Comparison of ENCODE assay signal across 9 cellular contexts in genomic region chr12:92506460-92506859, GRCh38.
DNase-seq lines count a peak whose midpoint lies in the region; ATAC-seq and TF ChIP-seq lines count a peak whose summit lies in the region.
"Had no signal": no experiment of that assay in that cellular context is flagged by ENCODE, and none has a peak within 500 bp of the region (broad histone marks: within the 10 kb centered on the region; RNA-seq: fewer than 3 reads in every experiment).

No MANE protein-coding gene starts in this region.

- H3K4me3 ChIP-seq in DND-41 (ENCODE audit: low read depth in 1 of 2, low read length in 2 of 2) (no peak overlapping the region), duodenal mucosa (ENCODE audit: low read depth in 1 of 2, low read length in 2 of 2) (no peak overlapping the region), SK-N-SH (ENCODE audit: low read depth in 2 of 2, low read length in 1 of 2) (no peak overlapping the region)

- H3K27ac Mint-ChIP-seq in nephron progenitor cell: peak overlapping the region; percentile 20

- H3K79me2 ChIP-seq in DND-41 (ENCODE audit: insufficient read depth, low read length) (no peaks in the 10 kb centered on the region), SK-N-SH (ENCODE audit: insufficient read depth) (no peaks in the 10 kb centered on the region)

- H3K27me3 Mint-ChIP-seq in nephron progenitor cell (ENCODE audit: low read depth, poor library complexity): peaks cover 4% of the 10 kb centered on the region
- H3K27me3 Mint-ChIP-seq: activated naive CD8-positive, alpha-beta T cell treated with anti-CD3 and anti-CD28 coated beads, Interleukin-2, amount 10 ng/mL, durations not matched to agents 7 days and 5 days had no signal

- H3K4me1 Mint-ChIP-seq in nephron progenitor cell: peaks cover 57% of the 10 kb centered on the region

- POLR2A ChIA-PET in SK-N-SH (lab: Yijun Ruan, JAX): no interaction called here

- no peak for TF ChIP-seq RAD21 in SK-N-SH (IDR thresholded peaks at IDR 0.05; ENCODE audit: low read length)

- H3K27me3 ChIP-seq in DND-41 (ENCODE audit: insufficient read depth, low read length, poor library complexity) (no peaks in the 10 kb centered on the region), duodenal mucosa (ENCODE audit: control insufficient read depth in 1 of 2, insufficient read depth in 2 of 2, low read length in 2 of 2) (no peaks in the 10 kb centered on the region), SK-N-SH (ENCODE audit: insufficient read depth) (no peaks in the 10 kb centered on the region; the same call in 1 of the 2 replicates)

- H2AFZ ChIP-seq in DND-41 (ENCODE audit: low read depth, low read length) (peak overlapping the region; percentile 93), SK-N-SH (ENCODE audit: low read depth) (no peak overlapping the region)

- H3K4me3 Mint-ChIP-seq in nephron progenitor cell: peak overlapping the region; percentile 8

- DNase-seq in DND-41 (no peak), NCI-H2227 treated with DMSO at 0.1 percent for 48 hours (lab: John Stamatoyannopoulos, UW) (peak; percentile 41), nephron progenitor cell (no peak), NAMALWA (ENCODE audit: low spot score) (no peak), SK-N-SH (no peak), NCI-H1048 (lab: John Stamatoyannopoulos, UW) (no peak)
- DNase-seq: activated naive CD8-positive, alpha-beta T cell treated with anti-CD3 and anti-CD28 coated beads, Interleukin-2, amount 10 ng/mL, durations not matched to agents 7 days and 5 days had no signal

- 31% methylated on average over 2 of the region's 2 CpGs for WGBS in SK-N-SH (ENCODE audit: low lambda C conversion rate)

- H4K20me1 ChIP-seq in DND-41 (ENCODE audit: insufficient read depth, low read length) (no peaks in the 10 kb centered on the region), SK-N-SH (ENCODE audit: insufficient read depth) (no peaks in the 10 kb centered on the region)

- TF ChIP-seq EP300 in SK-N-SH (IDR thresholded peaks at IDR 0.05; ENCODE audit: borderline replicate concordance in 1 of 2, low read depth in 1 of 2, low read length in 1 of 2): no peak

- H3K9me2 ChIP-seq in SK-N-SH: no peaks in the 10 kb centered on the region

- TF ChIP-seq CTCF in DND-41 (IDR thresholded peaks at IDR 0.05; ENCODE audit: borderline replicate concordance, extremely low read depth, low read length, poor library complexity, severe bottlenecking) (peak; percentile 9), nephron progenitor cell (IDR thresholded peaks at IDR 0.05) (no peak), SK-N-SH (IDR thresholded peaks at IDR 0.05) (no peak)

- no peaks in the 10 kb centered on the region for H3K36me3 Mint-ChIP-seq in nephron progenitor cell (ENCODE audit: low read depth)

- no peaks in the 10 kb centered on the region for H3K9me3 Mint-ChIP-seq in nephron progenitor cell

- H3K9ac ChIP-seq in DND-41 (ENCODE audit: low read depth, low read length) (no peak overlapping the region), duodenal mucosa (ENCODE audit: low read depth in 1 of 2, low read length in 2 of 2) (no peak overlapping the region), SK-N-SH (no peak overlapping the region)

- H3K4me2 ChIP-seq in DND-41 (ENCODE audit: insufficient read depth, low read length) (0 out of 2 replicates have a peak overlapping the region, but pooled peaks have one; percentile 58), SK-N-SH (no peak overlapping the region)

- H3K9me3 ChIP-seq in DND-41 (ENCODE audit: insufficient read depth, low read length, severe bottlenecking) (no peaks in the 10 kb centered on the region), duodenal mucosa (ENCODE audit: control insufficient read depth in 1 of 2, low read length in 2 of 2) (no peaks in the 10 kb centered on the region), SK-N-SH (no peaks in the 10 kb centered on the region)

- H3K36me3 ChIP-seq in DND-41 (ENCODE audit: insufficient read depth, low read length) (no peaks in the 10 kb centered on the region), duodenal mucosa (ENCODE audit: control insufficient read depth in 1 of 2, insufficient read depth in 2 of 2, low read length in 2 of 2) (no peaks in the 10 kb centered on the region), SK-N-SH (replicated peaks in 1 of 2; ENCODE audit: control insufficient read depth in 1 of 2, insufficient read depth in 2 of 2, low read length in 1 of 2) (no peaks in the 10 kb centered on the region)

- peaks cover 31% of the 10 kb centered on the region for H3K4me1 ChIP-seq in DND-41 (ENCODE audit: insufficient read depth, low read length)
- peaks cover 32 to 47% of the 10 kb centered on the region in 2 donors for H3K4me1 ChIP-seq in duodenal mucosa (ENCODE audit: control insufficient read depth in 1 of 2, insufficient read depth in 2 of 2, low read length in 2 of 2)
- no peaks in the 10 kb centered on the region; a peak in 1 of 4 replicates for H3K4me1 ChIP-seq in SK-N-SH (ENCODE audit: control insufficient read depth in 1 of 2, insufficient read depth in 2 of 2, low read depth in 1 of 2, low read length in 1 of 2)

- CTCF ChIA-PET in SK-N-SH (lab: Yijun Ruan, JAX): interaction anchor here (1.1 to 1.6 kb wide), 2 partner anchors 18 to 1151 kb away, joined by 4 read pairs; no protein-coding TSS in a partner anchor

- no peaks in the 10 kb centered on the region for H3F3A ChIP-seq in SK-N-SH (replicated peaks; ENCODE audit: insufficient read depth)

- peak overlapping the region; percentile 98 for H3K27ac ChIP-seq in DND-41 (ENCODE audit: low read length)
- H3K27ac ChIP-seq in duodenal mucosa (ENCODE audit: low read depth, low read length): peak overlapping the region; percentile 44
- no peak overlapping the region for H3K27ac ChIP-seq in SK-N-SH (ENCODE audit: low read depth in 2 of 2, low read length in 1 of 2)

- ATAC-seq in DND-41 (ENCODE audit: insufficient read depth, low read depth): no peak
- no peak for ATAC-seq in GM18498 (IDR thresholded peaks at IDR 0.05; ENCODE audit: unreplicated experiment)

TF ChIP-seq in SK-N-SH, 30 proteins besides CTCF, POLR2A, EP300 and RAD21:
- TF ChIP-seq TEAD4 (IDR thresholded peaks at IDR 0.05; ENCODE audit: borderline replicate concordance, insufficient read depth): no peak
- no peak for TF ChIP-seq NFIC (IDR thresholded peaks at IDR 0.05; ENCODE audit: borderline replicate concordance)
- no peak for TF ChIP-seq YY1 (IDR thresholded peaks at IDR 0.05; ENCODE audit: low read depth)
- TF ChIP-seq ELF1 (IDR thresholded peaks at IDR 0.05): no peak
- no peak for TF ChIP-seq MAX (IDR thresholded peaks at IDR 0.05; ENCODE audit: low read depth)
- no peak for TF ChIP-seq PBX3 (IDR thresholded peaks at IDR 0.05)
- TF ChIP-seq SIN3A (IDR thresholded peaks at IDR 0.05; ENCODE audit: borderline replicate concordance, low read depth, low read length): no peak
- TF ChIP-seq TAF1 (IDR thresholded peaks at IDR 0.05; ENCODE audit: borderline replicate concordance, low read depth, low read length): no peak

Comparison
In these comparisons a context has a peak if more than half of its experiments do, and no peak if none do; other contexts are left out.
1. H3K27ac ChIP-seq: peak in DND-41 (single experiment) and duodenal mucosa (single experiment); none in SK-N-SH (0 of 2).